Comparison of ENCODE assay signal across 10 cellular contexts in genomic region chr3:62874398-62875102, GRCh38. TPM values are rescaled to one million over a fixed set of nuclear protein-coding genes. Genes with fewer than 3 reads are reported as not detected.
DNase-seq lines count a peak whose midpoint lies in the region; ATAC-seq and TF ChIP-seq lines count a peak whose summit lies in the region.
"Had no signal": no experiment of that assay in that cellular context is flagged by ENCODE, and none has a peak within 500 bp of the region (broad histone marks: within the 10 kb centered on the region; RNA-seq: fewer than 3 reads in every experiment).

No MANE protein-coding gene starts in this region.

- peak overlapping the region in 1 of 2 donors; percentile 50 for H3K9ac ChIP-seq in colonic mucosa (ENCODE audit: low read depth in 2 of 2, low read length in 2 of 2)
- H3K9ac ChIP-seq in mucosa of rectum (ENCODE audit: low read depth in 1 of 2, low read length in 2 of 2), result peak overlapping the region in 1 of 2 donors; percentile 58

- H3K9me3 ChIP-seq in MG63 (no peaks in the 10 kb centered on the region), colonic mucosa (no peaks in the 10 kb centered on the region), mucosa of rectum (ENCODE audit: control insufficient read depth in 2 of 2, low read length in 2 of 2) (no peaks in the 10 kb centered on the region)

- intact Hi-C loops in colonic mucosa (cut with DNase I), result no loop called here

- H3K4me1 ChIP-seq in colonic mucosa (no peaks in the 10 kb centered on the region), mucosa of rectum (ENCODE audit: control insufficient read depth in 2 of 2, insufficient read depth in 2 of 2, low read length in 2 of 2) (peaks cover 0 to 2% of the 10 kb centered on the region in 2 donors)

- DNase-seq in AG10803 (ENCODE audit: low read depth) (no peak), MG63 (peak; percentile 0), colonic mucosa (peak; percentile 33), SKM-1 (lab: John Stamatoyannopoulos, UW; ENCODE audit: unreplicated experiment) (no peak), SHP77 treated with DMSO at 0.1 percent for 48 hours (lab: John Stamatoyannopoulos, UW) (no peak), HCEC 1CT (no peak)

- H3K36me3 ChIP-seq in MG63 (no peaks in the 10 kb centered on the region), colonic mucosa (no peaks in the 10 kb centered on the region), mucosa of rectum (ENCODE audit: control insufficient read depth in 2 of 2, insufficient read depth in 2 of 2, low read length in 2 of 2) (no peaks in the 10 kb centered on the region)

- H3K27me3 ChIP-seq in MG63, result peaks cover 11% of the 10 kb centered on the region
- H3K27me3 ChIP-seq in colonic mucosa, result peaks cover 10% of the 10 kb centered on the region
- H3K27me3 ChIP-seq in mucosa of rectum (ENCODE audit: control insufficient read depth in 2 of 2, insufficient read depth in 2 of 2, low read length in 2 of 2), result peaks cover 10 to 11% of the 10 kb centered on the region in 2 donors

- no peak overlapping the region for H3K27ac ChIP-seq in colonic mucosa
- H3K27ac ChIP-seq in mucosa of rectum (ENCODE audit: low read depth in 2 of 2, low read length in 2 of 2), result peak overlapping the region in 1 of 2 donors; percentile 12
- H3K27ac ChIP-seq: HL-60 had no signal

- no peak for ATAC-seq in esophagus mucosa

- H3K4me3 ChIP-seq in AG10803 (ENCODE audit: low read length) (peak overlapping the region; percentile 55), MG63 (peak overlapping the region; percentile 33), colonic mucosa (peak overlapping the region; percentile 50), mucosa of rectum (ENCODE audit: low read length in 2 of 2) (peak overlapping the region; percentile 72 to 78)

- TF ChIP-seq CTCF in AG10803 (conservative IDR thresholded peaks at IDR 0.05; ENCODE audit: low read length) (no peak), colonic mucosa (IDR thresholded peaks at IDR 0.05) (no peak)

RNA-seq across cellular contexts. Expression of gene CADPS, which starts 0.7 kb away (rescaled TPM):
- total RNA-seq in MG63 (2014; rRNA removed; shearing (Covaris generic); ENCODE audit: low replicate concordance), result 0.07 and 0.22 TPM in 2 replicates
- total RNA-seq in colonic mucosa (1 to 10 TPM; 2.9 to 6.1 TPM), esophagus mucosa (0.08 TPM)
- total RNA-seq: G401 had no signal

Comparison
In these comparisons a context has a peak if more than half of its experiments do, and no peak if none do; other contexts are left out.
1. DNase-seq: peak in MG63 (single experiment) and colonic mucosa (single experiment); none in AG10803 (single experiment), SKM-1 (single experiment), SHP77 treated with DMSO at 0.1 percent for 48 hours (single experiment) and HCEC 1CT (single experiment).
2. Peak in every context shown above with its lines, with median percentiles within 50 percentile points of each other: H3K4me3 ChIP-seq.